Comparison of ENCODE assay signal across 1 cellular context in the genomic region with DNA sequence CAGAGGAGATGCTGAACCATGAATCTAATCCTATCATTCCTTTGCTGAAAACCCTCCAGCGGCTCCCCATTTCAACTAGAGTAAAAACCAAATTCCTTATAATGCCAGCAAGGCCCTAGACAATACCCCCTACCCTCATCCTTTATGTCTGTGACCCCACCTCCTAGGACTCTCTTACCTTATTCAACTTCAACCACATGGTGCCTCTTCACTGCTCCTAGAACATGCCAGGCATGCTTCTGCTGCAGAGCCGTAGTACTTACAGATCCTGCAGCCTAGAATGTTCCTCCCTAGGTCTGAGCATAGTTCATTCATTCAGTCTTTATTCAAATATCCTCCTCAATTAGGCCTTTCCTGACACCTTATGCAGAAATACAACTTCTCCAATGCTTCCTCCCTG.
TF ChIP-seq lines count a peak whose summit lies in the region.

No MANE protein-coding gene starts in this region.

TF ChIP-seq in GM23338, 12 proteins besides CTCF, POLR2A, EP300 and RAD21 (continued from another document):
- no peak for TF ChIP-seq ZNF114 (CRISPR knock-in tag; IDR thresholded peaks at IDR 0.05)
- TF ChIP-seq POLR2AphosphoS5 (IDR thresholded peaks at IDR 0.05; ENCODE audit: low read depth) = no peak
